9 cellular contexts compared by ENCODE assay signal in genomic region chr14:80212025-80212402, GRCh38. TPM values are rescaled to one million over a fixed set of nuclear protein-coding genes. Genes with fewer than 3 reads are reported as not detected.
DNase-seq lines count a peak whose midpoint lies in the region; ATAC-seq and TF ChIP-seq lines count a peak whose summit lies in the region.
"Had no signal": no experiment of that assay in that cellular context is flagged by ENCODE, and none has a peak within 500 bp of the region (broad histone marks: within the 10 kb centered on the region; RNA-seq: fewer than 3 reads in every experiment).

No MANE protein-coding gene starts in this region.

- H3K27ac ChIP-seq in esophagus squamous epithelium = peak overlapping the region in 2 of 4 donors; percentile 17 to 22

- H3K27me3 ChIP-seq in esophagus squamous epithelium = peaks cover 0 to 11% (median 0%) of the 10 kb centered on the region in 4 donors

- intact Hi-C loops in esophagus squamous epithelium (cut with DNase I) = loop anchor here (10.0 kb wide), 1 partner anchor 373 kb away; no protein-coding TSS in a partner anchor

- ATAC-seq in GM19035 (IDR thresholded peaks at IDR 0.05; ENCODE audit: unreplicated experiment) = peak; percentile 55
- ATAC-seq in activated T-cell treated with anti-CD3 and anti-CD28 coated beads, Interleukin-2, amount 50 U/mL, for 72 hours (replicated peaks in 1 of 2) = no peak
- no peak for ATAC-seq in HG02678 (IDR thresholded peaks at IDR 0.05; ENCODE audit: unreplicated experiment)

- TF ChIP-seq CTCF in esophagus squamous epithelium (IDR thresholded peaks at IDR 0.05) = no peak

- peaks cover 7% of the 10 kb centered on the region for H3K27me3 Mint-ChIP-seq in activated T-cell treated with anti-CD3 and anti-CD28 coated beads, Interleukin-2, amount 50 U/mL, for 72 hours (ENCODE audit: low read depth)
- H3K27me3 Mint-ChIP-seq: memory B cell had no signal

- no peaks in the 10 kb centered on the region for H3K36me3 Mint-ChIP-seq in activated T-cell treated with anti-CD3 and anti-CD28 coated beads, Interleukin-2, amount 50 U/mL, for 72 hours (ENCODE audit: insufficient read depth in 2 of 2)
- H3K36me3 Mint-ChIP-seq: memory B cell had no signal

- no peaks in the 10 kb centered on the region for H3K9me3 Mint-ChIP-seq in activated T-cell treated with anti-CD3 and anti-CD28 coated beads, Interleukin-2, amount 50 U/mL, for 72 hours

- 2 to 6% methylated on average over 5 of the region's 5 CpGs for WGBS in esophagus squamous epithelium, 2 donors

- DNase-seq in NCI-H460 (ENCODE audit: extremely low read depth, low read depth) = peak; percentile 33
- no peak for DNase-seq in esophagus squamous epithelium (lab: John Stamatoyannopoulos, UW)
- no peak for DNase-seq in skeletal muscle cell (ENCODE audit: low read depth)
- no peak for DNase-seq in activated naive CD4-positive, alpha-beta T cell (lab: John Stamatoyannopoulos, UW)
- no peak for DNase-seq in activated T-cell treated with anti-CD3 and anti-CD28 coated beads, Interleukin-2, amount 50 U/mL, for 72 hours
- DNase-seq in NCI-H1105 (lab: John Stamatoyannopoulos, UW) = no peak

- no peak overlapping the region for H3K4me3 Mint-ChIP-seq in activated T-cell treated with anti-CD3 and anti-CD28 coated beads, Interleukin-2, amount 50 U/mL, for 72 hours
- H3K4me3 Mint-ChIP-seq: memory B cell had no signal

- no peaks in the 10 kb centered on the region for H3K4me1 Mint-ChIP-seq in activated T-cell treated with anti-CD3 and anti-CD28 coated beads, Interleukin-2, amount 50 U/mL, for 72 hours (ENCODE audit: low read depth)
- H3K4me1 Mint-ChIP-seq: memory B cell had no signal

- H3K4me3 ChIP-seq in esophagus squamous epithelium (peak overlapping the region in 3 of 4 donors; percentile 31 to 37 (median 32)), skeletal muscle cell (ENCODE audit: low read depth, low read length) (peak overlapping the region; percentile 23)

- H3K4me1 ChIP-seq in esophagus squamous epithelium = peaks cover 3 to 49% (median 8%) of the 10 kb centered on the region in 3 donors

- TF ChIP-seq POLR2A in esophagus squamous epithelium (IDR thresholded peaks at IDR 0.05) = no peak

- H3K36me3 ChIP-seq in esophagus squamous epithelium = no peaks in the 10 kb centered on the region

- H3K9me3 ChIP-seq in esophagus squamous epithelium = no peaks in the 10 kb centered on the region

- H3K27ac Mint-ChIP-seq in activated T-cell treated with anti-CD3 and anti-CD28 coated beads, Interleukin-2, amount 50 U/mL, for 72 hours = no peak overlapping the region
- H3K27ac Mint-ChIP-seq: memory B cell had no signal

RNA-seq across cellular contexts. Expression of gene DIO2, which starts 0.7 kb away (rescaled TPM):
- 1.5 and 1.8 TPM in 2 replicates for total RNA-seq in NCI-H460 (2014; rRNA removed; shearing (Covaris generic))
- polyA plus RNA-seq in NCI-H460 (2014; cell fraction: nucleus; rRNA removed) = 4.6 and 5.8 TPM in 2 replicates
- total RNA-seq in esophagus squamous epithelium = 100 to 1,000 TPM in 3 of 4 donors, 10 to 100 TPM in 1; 54.0 to 142 (median 123) TPM
- total RNA-seq in activated T-cell treated with anti-CD3 and anti-CD28 coated beads, Interleukin-2, amount 50 U/mL, for 72 hours = 1 to 10 TPM in 1 of 2 donors, not detected in 1; 1.1 TPM

Comparison
In these comparisons a context has a peak if more than half of its experiments do, and no peak if none do; other contexts are left out.
1. RNA of gene DIO2, which starts 0.7 kb away (total RNA-seq): 54.0 to 142 TPM in esophagus squamous epithelium; 1.5 to 1.8 TPM in NCI-H460 and 1.1 TPM in activated T-cell treated with anti-CD3 and anti-CD28 coated beads, Interleukin-2, amount 50 U/mL, for 72 hours; every median in the first group is over 10 times any median in the second.